ENCODE assay signal across 8 cellular contexts in genomic region chr1:35191429-35192055, GRCh38. TPM values are rescaled to one million over a fixed set of nuclear protein-coding genes. Genes with fewer than 3 reads are reported as not detected.
A peak's percentile ranks its signal among the peaks of the same experiment; 100 is the strongest.
DNase-seq lines count a peak whose midpoint lies in the region; TF ChIP-seq lines count a peak whose summit lies in the region.

No MANE protein-coding gene starts in this region.

- intact Hi-C loops in adrenal gland (cut with DNase I) (no loop called here), thyroid gland (cut with DNase I) (loop anchor here (5.0 kb wide), 1 partner anchor 159 kb away; the partner anchor contains the start of gene ZMYM6)

- POLR2A ChIA-PET in activated CD4-positive, alpha-beta T cell treated with anti-CD3 and anti-CD28 coated beads, Interleukin-2, amount 10 ng/mL, durations not matched to agents 7 days and 5 days (lab: Charles Lee), result no interaction called here

- DNase-seq in activated CD4-positive, alpha-beta T cell treated with anti-CD3 and anti-CD28 coated beads, Interleukin-2, amount 10 ng/mL, durations not matched to agents 7 days and 5 days, result no peak
- DNase-seq in activated CD4-positive, alpha-beta T cell treated with anti-CD3 and anti-CD28 coated beads, Interleukin-2, amount 50 U/mL, for 4 hours, result no peak
- DNase-seq in adrenal gland (no peak), thyroid gland (no peak), SKM-1 (lab: John Stamatoyannopoulos, UW; ENCODE audit: unreplicated experiment) (no peak), NCI-H187 (lab: John Stamatoyannopoulos, UW) (no peak), NCI-H446 (lab: John Stamatoyannopoulos, UW) (no peak)

- TF ChIP-seq RAD21 in liver (IDR thresholded peaks at IDR 0.05), result no peak

- H3K27me3 Mint-ChIP-seq in activated CD4-positive, alpha-beta T cell treated with anti-CD3 and anti-CD28 coated beads, Interleukin-2, amount 10 ng/mL, durations not matched to agents 7 days and 5 days, result no peaks in the 10 kb centered on the region

- TF ChIP-seq CTCF in adrenal gland (IDR thresholded peaks at IDR 0.05) (no peak), liver (IDR thresholded peaks at IDR 0.05; ENCODE audit: low read depth, low read length, missing input control) (no peak), thyroid gland (IDR thresholded peaks at IDR 0.05) (no peak)

- H3K4me3 Mint-ChIP-seq in activated CD4-positive, alpha-beta T cell treated with anti-CD3 and anti-CD28 coated beads, Interleukin-2, amount 10 ng/mL, durations not matched to agents 7 days and 5 days, result peak overlapping the region; percentile 85

- TF ChIP-seq POLR2A in adrenal gland (IDR thresholded peaks at IDR 0.05), result no peak
- no peak for TF ChIP-seq POLR2A in thyroid gland (IDR thresholded peaks at IDR 0.05)

- WGBS in adrenal gland, 4 donors, result 1% methylated on average over 14 to 25 of the region's 25 CpGs
- under 1% methylated on average over 25 of the region's 25 CpGs for WGBS in liver
- WGBS in thyroid gland, 2 donors, result 1% methylated on average over 22 to 25 of the region's 25 CpGs

- CTCF ChIA-PET in activated CD4-positive, alpha-beta T cell treated with anti-CD3 and anti-CD28 coated beads, Interleukin-2, amount 10 ng/mL, durations not matched to agents 7 days and 5 days (lab: Charles Lee), result interaction anchor here (0.6 to 2.0 kb wide), 2 partner anchors 12 to 581 kb away, joined by 3 to 6 read pairs; no protein-coding TSS in a partner anchor

- H3K27me3 ChIP-seq in adrenal gland, result no peaks in the 10 kb centered on the region
- no peaks in the 10 kb centered on the region for H3K27me3 ChIP-seq in liver (ENCODE audit: control insufficient read depth in 4 of 4, insufficient read depth in 4 of 4, low read length in 3 of 4)
- no peaks in the 10 kb centered on the region for H3K27me3 ChIP-seq in thyroid gland

- H3K27ac Mint-ChIP-seq in activated CD4-positive, alpha-beta T cell treated with anti-CD3 and anti-CD28 coated beads, Interleukin-2, amount 10 ng/mL, durations not matched to agents 7 days and 5 days, result peak overlapping the region; percentile 89

- H3K36me3 ChIP-seq in adrenal gland (replicated peaks in 1 of 2) (peaks cover 0 to 48% of the 10 kb centered on the region in 2 donors), liver (ENCODE audit: control insufficient read depth in 4 of 4, insufficient read depth in 3 of 4, low read depth in 1 of 4, low read length in 3 of 4) (peaks cover 9 to 43% (median 36%) of the 10 kb centered on the region in 4 donors), thyroid gland (peaks cover 36 to 53% of the 10 kb centered on the region in 2 donors)

- peak overlapping the region in 4 of 5 donors; percentile 97 to 100 (median 98) for H3K27ac ChIP-seq in adrenal gland
- H3K27ac ChIP-seq in liver (ENCODE audit: low read depth in 1 of 2, low read length in 2 of 2), result peak overlapping the region; percentile 98 to 99
- peak overlapping the region; percentile 92 to 99 (median 98) for H3K27ac ChIP-seq in thyroid gland

- H3K4me1 ChIP-seq in adrenal gland (replicated peaks in 1 of 2) (peaks cover 19 to 47% of the 10 kb centered on the region in 2 donors), liver (ENCODE audit: control insufficient read depth in 4 of 4, insufficient read depth in 4 of 4, low read length in 3 of 4) (peaks cover 8 to 57% (median 45%) of the 10 kb centered on the region in 4 donors), thyroid gland (peaks cover 21 to 22% of the 10 kb centered on the region in 2 donors)

- H3K4me1 Mint-ChIP-seq in activated CD4-positive, alpha-beta T cell treated with anti-CD3 and anti-CD28 coated beads, Interleukin-2, amount 10 ng/mL, durations not matched to agents 7 days and 5 days, result peaks cover 58% of the 10 kb centered on the region

- peak overlapping the region; percentile 89 to 95 for H3K9ac ChIP-seq in liver (ENCODE audit: low read depth in 1 of 2, low read length in 2 of 2)

- H3K4me3 ChIP-seq in adrenal gland, result peak overlapping the region; percentile 93 to 100 (median 98)
- H3K4me3 ChIP-seq in liver (ENCODE audit: low read depth in 1 of 3, low read length in 3 of 3), result peak overlapping the region; percentile 73 to 99 (median 99)
- peak overlapping the region; percentile 94 to 100 (median 98) for H3K4me3 ChIP-seq in thyroid gland (replicated peaks in 1 of 3)

- peaks cover 57% of the 10 kb centered on the region for H3K36me3 Mint-ChIP-seq in activated CD4-positive, alpha-beta T cell treated with anti-CD3 and anti-CD28 coated beads, Interleukin-2, amount 10 ng/mL, durations not matched to agents 7 days and 5 days (ENCODE audit: low read depth)

- H3K9me3 Mint-ChIP-seq in activated CD4-positive, alpha-beta T cell treated with anti-CD3 and anti-CD28 coated beads, Interleukin-2, amount 10 ng/mL, durations not matched to agents 7 days and 5 days, result no peaks in the 10 kb centered on the region

- H3K9me3 ChIP-seq in adrenal gland (replicated peaks in 1 of 3) (no peaks in the 10 kb centered on the region), liver (ENCODE audit: control insufficient read depth in 4 of 4, low read length in 3 of 4) (no peaks in the 10 kb centered on the region), thyroid gland (no peaks in the 10 kb centered on the region)

TF ChIP-seq in liver, 16 proteins besides CTCF, POLR2A, EP300 and RAD21:
- TF ChIP-seq, protein P1, sequence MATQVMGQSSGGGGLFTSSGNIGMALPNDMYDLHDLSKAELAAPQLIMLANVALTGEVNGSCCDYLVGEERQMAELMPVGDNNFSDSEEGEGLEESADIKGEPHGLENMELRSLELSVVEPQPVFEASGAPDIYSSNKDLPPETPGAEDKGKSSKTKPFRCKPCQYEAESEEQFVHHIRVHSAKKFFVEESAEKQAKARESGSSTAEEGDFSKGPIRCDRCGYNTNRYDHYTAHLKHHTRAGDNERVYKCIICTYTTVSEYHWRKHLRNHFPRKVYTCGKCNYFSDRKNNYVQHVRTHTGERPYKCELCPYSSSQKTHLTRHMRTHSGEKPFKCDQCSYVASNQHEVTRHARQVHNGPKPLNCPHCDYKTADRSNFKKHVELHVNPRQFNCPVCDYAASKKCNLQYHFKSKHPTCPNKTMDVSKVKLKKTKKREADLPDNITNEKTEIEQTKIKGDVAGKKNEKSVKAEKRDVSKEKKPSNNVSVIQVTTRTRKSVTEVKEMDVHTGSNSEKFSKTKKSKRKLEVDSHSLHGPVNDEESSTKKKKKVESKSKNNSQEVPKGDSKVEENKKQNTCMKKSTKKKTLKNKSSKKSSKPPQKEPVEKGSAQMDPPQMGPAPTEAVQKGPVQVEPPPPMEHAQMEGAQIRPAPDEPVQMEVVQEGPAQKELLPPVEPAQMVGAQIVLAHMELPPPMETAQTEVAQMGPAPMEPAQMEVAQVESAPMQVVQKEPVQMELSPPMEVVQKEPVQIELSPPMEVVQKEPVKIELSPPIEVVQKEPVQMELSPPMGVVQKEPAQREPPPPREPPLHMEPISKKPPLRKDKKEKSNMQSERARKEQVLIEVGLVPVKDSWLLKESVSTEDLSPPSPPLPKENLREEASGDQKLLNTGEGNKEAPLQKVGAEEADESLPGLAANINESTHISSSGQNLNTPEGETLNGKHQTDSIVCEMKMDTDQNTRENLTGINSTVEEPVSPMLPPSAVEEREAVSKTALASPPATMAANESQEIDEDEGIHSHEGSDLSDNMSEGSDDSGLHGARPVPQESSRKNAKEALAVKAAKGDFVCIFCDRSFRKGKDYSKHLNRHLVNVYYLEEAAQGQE (IDR thresholded peaks at IDR 0.05), result peak; percentile 8
- TF ChIP-seq, protein P2, sequence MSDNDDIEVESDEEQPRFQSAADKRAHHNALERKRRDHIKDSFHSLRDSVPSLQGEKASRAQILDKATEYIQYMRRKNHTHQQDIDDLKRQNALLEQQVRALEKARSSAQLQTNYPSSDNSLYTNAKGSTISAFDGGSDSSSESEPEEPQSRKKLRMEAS (IDR thresholded peaks at IDR 0.05), result peak; percentile 13
- TF ChIP-seq TAF1 (conservative IDR thresholded peaks at IDR 0.05) (peak; percentile 18), EGR1 (IDR thresholded peaks at IDR 0.05; ENCODE audit: low read depth in 2 of 2) (no peak)

RNA-seq across cellular contexts. Expression of gene SFPQ, which starts 1.4 kb away (rescaled TPM):
- 100 to 1,000 TPM; 375 to 397 TPM for total RNA-seq in activated CD4-positive, alpha-beta T cell treated with anti-CD3 and anti-CD28 coated beads, Interleukin-2, amount 10 ng/mL, durations not matched to agents 7 days and 5 days
- 100 to 1,000 TPM in 6 of 8 donors, 10 to 100 TPM in 2; 67.6 to 198 (median 154) TPM for total RNA-seq in adrenal gland
- 100 to 1,000 TPM; 320 to 762 (median 355) TPM for polyA plus RNA-seq in adrenal gland
- total RNA-seq in liver, result 100 to 1,000 TPM in 1 of 2 donors, 10 to 100 TPM in 1; 81.2 to 173 TPM
- 10 to 100 TPM; 29.7 to 51.3 TPM for polyA plus RNA-seq in liver
- 100 to 1,000 TPM; 178 to 299 (median 239) TPM for total RNA-seq in thyroid gland
